10 cellular contexts compared by ENCODE assay signal in the genomic region with DNA sequence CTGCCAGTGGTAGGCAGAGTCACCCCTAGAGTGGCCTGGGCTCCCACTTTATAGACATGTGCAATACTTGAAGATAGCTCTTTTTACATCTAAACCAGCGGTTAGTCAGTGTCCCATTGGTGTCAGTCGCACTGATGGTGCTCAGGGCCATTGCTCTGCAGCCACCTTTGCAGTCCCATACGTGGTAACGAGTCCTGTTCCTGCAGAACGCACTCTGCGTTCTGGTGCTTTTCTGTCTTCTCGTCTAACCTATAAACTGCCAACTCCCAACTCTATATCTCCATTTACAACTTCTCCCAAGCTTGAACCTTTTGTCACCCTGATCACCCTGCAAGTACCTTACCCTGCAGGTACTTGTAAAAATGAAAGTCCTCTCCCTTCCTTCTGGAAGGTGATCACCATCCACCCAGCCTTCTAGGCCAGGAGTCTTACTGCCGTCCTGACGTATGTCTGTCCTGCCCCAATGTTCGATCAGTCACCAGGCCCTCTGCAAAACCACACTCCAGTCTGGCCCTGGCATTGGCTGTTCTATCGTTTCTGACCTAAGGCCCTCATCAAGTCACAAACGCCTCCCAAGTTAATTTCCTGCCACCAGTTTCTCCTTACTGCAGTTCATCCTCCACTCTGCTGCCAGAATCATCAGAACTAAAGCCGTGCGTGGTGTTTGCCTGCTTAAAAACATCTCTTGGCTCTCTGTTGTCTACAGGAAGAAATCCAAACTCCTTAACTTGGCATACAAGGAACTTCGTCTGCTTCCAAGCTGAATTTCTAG. TPM values are rescaled to one million over a fixed set of nuclear protein-coding genes. Genes with fewer than 3 reads are reported as not detected.
DNase-seq lines count a peak whose midpoint lies in the region; ATAC-seq, FAIRE-seq and TF ChIP-seq lines count a peak whose summit lies in the region.
"Had no signal": no experiment of that assay in that cellular context is flagged by ENCODE, and none has a peak within 500 bp of the region (broad histone marks: within the 10 kb centered on the region; RNA-seq: fewer than 3 reads in every experiment).

No MANE protein-coding gene starts in this region.

- in situ Hi-C loops in GM23248 (cut with MboI): no loop called here

- H3K27ac ChIP-seq in GM23248: peak overlapping the region; percentile 53
- H3K27ac ChIP-seq in left ventricle myocardium inferior (replicated peaks): peak overlapping the region; percentile 97
- H3K27ac ChIP-seq in small intestine (ENCODE audit: low read depth in 1 of 2, low read length in 1 of 2): peak overlapping the region; percentile 55 to 71

- peaks cover 5% of the 10 kb centered on the region; the same call in 1 of the 2 replicates for H4K20me1 ChIP-seq in GM23248 (ENCODE audit: insufficient read depth)

- peaks cover 21% of the 10 kb centered on the region for H3F3A ChIP-seq in GM23248 (ENCODE audit: insufficient read depth)

- CTCF ChIA-PET in WTC11 (lab: Charles Lee): interaction anchor here (0.6 to 1.4 kb wide), 2 partner anchors 90 to 357 kb away, joined by 3 read pairs; no protein-coding TSS in a partner anchor

- intact Hi-C loops in left ventricle myocardium inferior (cut with micrococcal nuclease): no loop called here

- peak overlapping the region; percentile 38; the same call in 1 of the 2 replicates for H2AFZ ChIP-seq in GM23248

- H3K4me1 ChIP-seq in GM23248 (ENCODE audit: insufficient read depth) (peaks cover 43% of the 10 kb centered on the region), left ventricle myocardium inferior (peaks cover 80% of the 10 kb centered on the region), small intestine (ENCODE audit: control insufficient read depth in 2 of 2, insufficient read depth in 1 of 2, low read depth in 1 of 2, low read length in 1 of 2) (peaks cover 12 to 14% of the 10 kb centered on the region in 2 donors)

- H3K36me3 ChIP-seq in GM23248 (ENCODE audit: low read depth) (no peaks in the 10 kb centered on the region), left ventricle myocardium inferior (no peaks in the 10 kb centered on the region), small intestine (ENCODE audit: control insufficient read depth in 2 of 2, insufficient read depth in 2 of 2, low read length in 2 of 2) (no peaks in the 10 kb centered on the region)

- ATAC-seq in WTC11 (no peak), GM18909 (IDR thresholded peaks at IDR 0.05; ENCODE audit: poor library complexity, unreplicated experiment) (no peak)

- peak overlapping the region; percentile 34 for H3K9ac ChIP-seq in GM23248

- 39 to 41% methylated on average over 15 of the region's 15 CpGs for WGBS in GM23248 (ENCODE audit: low coverage in 1 of 2, low lambda C conversion rate in 2 of 2, missing lambda C conversion rate in 2 of 2), 2 experiments
- WGBS in small intestine, 3 donors: 14 to 42% (median 36%) methylated on average over 14 to 15 of the region's 15 CpGs

- H3K36me3 Mint-ChIP-seq in WTC11: no peaks in the 10 kb centered on the region

- DNase-seq in GM23248 (peak; percentile 47), WTC11 (ENCODE audit: low spot score) (no peak), left ventricle myocardium inferior (no peak), small intestine (peak; percentile 86), UCSD-AML1 (lab: John Stamatoyannopoulos, UW; ENCODE audit: unreplicated experiment) (no peak), GM19239 (ENCODE audit: insufficient read length, low spot score) (no peak), GM19238 (ENCODE audit: insufficient read length, low spot score) (no peak)
- DNase-seq: dermis blood vessel endothelial cell had no signal

- H3K4me3 ChIP-seq in GM23248 (peak overlapping the region; percentile 18; the same call in 1 of the 2 replicates), left ventricle myocardium inferior (no peak overlapping the region), small intestine (ENCODE audit: low read depth in 1 of 2, low read length in 2 of 2) (no peak overlapping the region)

- peaks cover 74% of the 10 kb centered on the region for H3K4me1 Mint-ChIP-seq in WTC11

- no peaks in the 10 kb centered on the region for H3K9me3 Mint-ChIP-seq in WTC11

- H3K4me3 Mint-ChIP-seq in WTC11: no peak overlapping the region

- H3K27me3 ChIP-seq in GM23248 (replicated peaks; ENCODE audit: insufficient read depth) (no peaks in the 10 kb centered on the region), left ventricle myocardium inferior (ENCODE audit: low read depth) (no peaks in the 10 kb centered on the region), small intestine (ENCODE audit: control insufficient read depth in 2 of 2, insufficient read depth in 2 of 2, low read length in 2 of 2) (no peaks in the 10 kb centered on the region)

- POLR2A ChIA-PET in WTC11 (lab: Charles Lee): no interaction called here

- H3K4me2 ChIP-seq in GM23248 (ENCODE audit: unreplicated experiment): peak overlapping the region; percentile 29

- peak overlapping the region; percentile 81 for H3K27ac Mint-ChIP-seq in WTC11

- no peak for TF ChIP-seq CTCF in WTC11 (IDR thresholded peaks at IDR 0.05)
- TF ChIP-seq CTCF in left ventricle myocardium inferior (IDR thresholded peaks at IDR 0.05; ENCODE audit: borderline replicate concordance): no peak

- H3K9me3 ChIP-seq in GM23248 (ENCODE audit: low read depth) (no peaks in the 10 kb centered on the region), left ventricle myocardium inferior (replicated peaks) (no peaks in the 10 kb centered on the region), small intestine (ENCODE audit: control insufficient read depth, low read depth) (no peaks in the 10 kb centered on the region)

- H3K27me3 Mint-ChIP-seq in WTC11 (ENCODE audit: low read depth): peaks cover 9% of the 10 kb centered on the region

- peaks cover 100% of the 10 kb centered on the region for H3K79me2 ChIP-seq in GM23248 (ENCODE audit: insufficient read depth)

- FAIRE-seq in small intestine (lab: Jason Lieb, UNC): no peak
- FAIRE-seq in GM19239 (lab: Jason Lieb, UNC): no peak
- FAIRE-seq: G401.6 had no signal

- no peaks in the 10 kb centered on the region for H3K9me2 ChIP-seq in GM23248 (ENCODE audit: insufficient read depth)

TF ChIP-seq in WTC11, 78 proteins besides CTCF, POLR2A, EP300 and RAD21 (continues in another document):
- TF ChIP-seq, protein P1, sequence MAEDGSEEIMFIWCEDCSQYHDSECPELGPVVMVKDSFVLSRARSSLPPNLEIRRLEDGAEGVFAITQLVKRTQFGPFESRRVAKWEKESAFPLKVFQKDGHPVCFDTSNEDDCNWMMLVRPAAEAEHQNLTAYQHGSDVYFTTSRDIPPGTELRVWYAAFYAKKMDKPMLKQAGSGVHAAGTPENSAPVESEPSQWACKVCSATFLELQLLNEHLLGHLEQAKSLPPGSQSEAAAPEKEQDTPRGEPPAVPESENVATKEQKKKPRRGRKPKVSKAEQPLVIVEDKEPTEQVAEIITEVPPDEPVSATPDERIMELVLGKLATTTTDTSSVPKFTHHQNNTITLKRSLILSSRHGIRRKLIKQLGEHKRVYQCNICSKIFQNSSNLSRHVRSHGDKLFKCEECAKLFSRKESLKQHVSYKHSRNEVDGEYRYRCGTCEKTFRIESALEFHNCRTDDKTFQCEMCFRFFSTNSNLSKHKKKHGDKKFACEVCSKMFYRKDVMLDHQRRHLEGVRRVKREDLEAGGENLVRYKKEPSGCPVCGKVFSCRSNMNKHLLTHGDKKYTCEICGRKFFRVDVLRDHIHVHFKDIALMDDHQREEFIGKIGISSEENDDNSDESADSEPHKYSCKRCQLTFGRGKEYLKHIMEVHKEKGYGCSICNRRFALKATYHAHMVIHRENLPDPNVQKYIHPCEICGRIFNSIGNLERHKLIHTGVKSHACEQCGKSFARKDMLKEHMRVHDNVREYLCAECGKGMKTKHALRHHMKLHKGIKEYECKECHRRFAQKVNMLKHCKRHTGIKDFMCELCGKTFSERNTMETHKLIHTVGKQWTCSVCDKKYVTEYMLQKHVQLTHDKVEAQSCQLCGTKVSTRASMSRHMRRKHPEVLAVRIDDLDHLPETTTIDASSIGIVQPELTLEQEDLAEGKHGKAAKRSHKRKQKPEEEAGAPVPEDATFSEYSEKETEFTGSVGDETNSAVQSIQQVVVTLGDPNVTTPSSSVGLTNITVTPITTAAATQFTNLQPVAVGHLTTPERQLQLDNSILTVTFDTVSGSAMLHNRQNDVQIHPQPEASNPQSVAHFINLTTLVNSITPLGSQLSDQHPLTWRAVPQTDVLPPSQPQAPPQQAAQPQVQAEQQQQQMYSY (CRISPR knock-in tag; IDR thresholded peaks at IDR 0.05): no peak
- TF ChIP-seq ZNF423 (CRISPR knock-in tag; IDR thresholded peaks at IDR 0.05): no peak
- TF ChIP-seq FOXP1 (CRISPR knock-in tag; IDR thresholded peaks at IDR 0.05; ENCODE audit: borderline replicate concordance): no peak
- TF ChIP-seq OVOL2 (CRISPR knock-in tag; IDR thresholded peaks at IDR 0.05; ENCODE audit: borderline replicate concordance): no peak
- TF ChIP-seq, protein P2, sequence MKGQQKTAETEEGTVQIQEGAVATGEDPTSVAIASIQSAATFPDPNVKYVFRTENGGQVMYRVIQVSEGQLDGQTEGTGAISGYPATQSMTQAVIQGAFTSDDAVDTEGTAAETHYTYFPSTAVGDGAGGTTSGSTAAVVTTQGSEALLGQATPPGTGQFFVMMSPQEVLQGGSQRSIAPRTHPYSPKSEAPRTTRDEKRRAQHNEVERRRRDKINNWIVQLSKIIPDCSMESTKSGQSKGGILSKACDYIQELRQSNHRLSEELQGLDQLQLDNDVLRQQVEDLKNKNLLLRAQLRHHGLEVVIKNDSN (CRISPR knock-in tag; IDR thresholded peaks at IDR 0.05): no peak
- TF ChIP-seq CREB1 (CRISPR knock-in tag; IDR thresholded peaks at IDR 0.05): no peak
- TF ChIP-seq, protein P3, sequence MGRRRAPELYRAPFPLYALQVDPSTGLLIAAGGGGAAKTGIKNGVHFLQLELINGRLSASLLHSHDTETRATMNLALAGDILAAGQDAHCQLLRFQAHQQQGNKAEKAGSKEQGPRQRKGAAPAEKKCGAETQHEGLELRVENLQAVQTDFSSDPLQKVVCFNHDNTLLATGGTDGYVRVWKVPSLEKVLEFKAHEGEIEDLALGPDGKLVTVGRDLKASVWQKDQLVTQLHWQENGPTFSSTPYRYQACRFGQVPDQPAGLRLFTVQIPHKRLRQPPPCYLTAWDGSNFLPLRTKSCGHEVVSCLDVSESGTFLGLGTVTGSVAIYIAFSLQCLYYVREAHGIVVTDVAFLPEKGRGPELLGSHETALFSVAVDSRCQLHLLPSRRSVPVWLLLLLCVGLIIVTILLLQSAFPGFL (CRISPR knock-in tag; IDR thresholded peaks at IDR 0.05; ENCODE audit: borderline replicate concordance): no peak
- TF ChIP-seq, protein P4, sequence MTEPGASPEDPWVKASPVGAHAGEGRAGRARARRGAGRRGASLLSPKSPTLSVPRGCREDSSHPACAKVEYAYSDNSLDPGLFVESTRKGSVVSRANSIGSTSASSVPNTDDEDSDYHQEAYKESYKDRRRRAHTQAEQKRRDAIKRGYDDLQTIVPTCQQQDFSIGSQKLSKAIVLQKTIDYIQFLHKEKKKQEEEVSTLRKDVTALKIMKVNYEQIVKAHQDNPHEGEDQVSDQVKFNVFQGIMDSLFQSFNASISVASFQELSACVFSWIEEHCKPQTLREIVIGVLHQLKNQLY (CRISPR knock-in tag; IDR thresholded peaks at IDR 0.05): no peak

RNA-seq across cellular contexts. Expression of a gene that starts 7.9 kb away (rescaled TPM):
- 9.4 and 12.4 TPM in 2 replicates for total RNA-seq in GM23248 (2014; rRNA removed; shearing (Covaris generic))
- polyA plus RNA-seq in GM23248 (2016; fragmentation: Nextera tagmentation; extraction: Ambion mirVana) (6.4 and 7.5 TPM in 2 replicates), small intestine (10 to 100 TPM in 2 of 3 donors, 1 to 10 TPM in 1; 6.5 to 12.7 (median 10.3) TPM)
- total RNA-seq in WTC11 (2021) (38.5 to 39.4 TPM (median 39.4 TPM) in 3 replicates), left ventricle myocardium inferior (33.3 TPM)

Comparison
In these comparisons a context has a peak if more than half of its experiments do, and no peak if none do; other contexts are left out.
1. DNase-seq: peak in GM23248 (single experiment) and small intestine (single experiment); none in WTC11 (single experiment), left ventricle myocardium inferior (single experiment), UCSD-AML1 (single experiment), GM19239 (single experiment) and GM19238 (single experiment).
2. Peak in every context shown above with its lines, with median percentiles within 50 percentile points of each other: H3K27ac ChIP-seq.